Comparison of ENCODE assay signal across 28 cellular contexts in the genomic region with DNA sequence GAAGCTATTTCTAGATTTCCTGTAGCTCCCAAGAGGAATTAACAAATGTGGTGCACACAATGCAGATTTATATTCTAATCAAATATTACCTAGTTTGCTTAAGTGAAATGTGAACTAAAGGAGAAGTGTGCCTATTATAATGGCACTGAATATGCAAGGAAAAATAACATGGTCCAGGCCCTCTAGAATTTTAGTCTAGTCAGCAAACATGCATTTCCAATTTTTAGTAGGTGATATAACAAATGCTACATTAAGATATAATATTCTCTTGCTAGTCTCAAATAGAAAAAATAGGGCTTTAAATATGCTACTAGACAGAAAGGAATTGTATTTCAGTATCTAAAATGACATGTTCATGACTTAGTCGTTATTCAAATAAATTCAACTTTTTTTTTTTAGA.
"Had no signal": no experiment of that assay in that cellular context is flagged by ENCODE, and none has a peak within 500 bp of the region (broad histone marks: within the 10 kb centered on the region; RNA-seq: fewer than 3 reads in every experiment).

No MANE protein-coding gene starts in this region.

- H3K9ac ChIP-seq: neural progenitor cell, parathyroid adenoma had no signal

- H3K4me3 ChIP-seq: neural progenitor cell, ovary, psoas muscle, skin epidermis, smooth muscle cell, spleen, suprapubic skin, testis, tibial artery, transverse colon, upper lobe of right lung, uterus had no signal

- H2AFZ ChIP-seq: neural progenitor cell, parathyroid adenoma had no signal

- H3K4me1 ChIP-seq: neural progenitor cell, parathyroid adenoma, psoas muscle, spleen, suprapubic skin, testis, tibial artery, transverse colon, upper lobe of right lung, uterus had no signal

- H3K4me2 ChIP-seq: neural progenitor cell, smooth muscle cell had no signal

- H3K79me2 ChIP-seq: parathyroid adenoma had no signal

- H3K36me3 ChIP-seq: neural progenitor cell, ovary, spleen, suprapubic skin, tibial artery, transverse colon, upper lobe of right lung, uterus had no signal

- H3K27ac ChIP-seq: neural progenitor cell, ovary, parathyroid adenoma, psoas muscle, skin epidermis, spleen, suprapubic skin, testis, tibial artery, transverse colon, upper lobe of right lung, uterus had no signal

- ATAC-seq: natural killer cell; psoas muscle; right cardiac atrium; sciatic nerve; stimulated activated memory B cell treated with anti-CD40 and anti-IgM and Interleukin-4, amounts not matched to agents 10 μg/mL and 1 μg/mL and 100 μg/mL, for 72 hours; stimulated activated naive CD8-positive, alpha-beta T cell treated with anti-CD3 and anti-CD28 coated beads, Interleukin-15, amount 100 ng/mL, for 72 hours; stimulated activated naive CD8-positive, alpha-beta T cell treated with anti-CD3 and anti-CD28 coated beads, Interleukin-15, Interleukin-2, amounts not matched to agents 100 U/mL and 50 U/mL, for 24 hours; upper lobe of right lung had no signal

- DNase-seq: natural killer cell; occipital lobe; ovary; posterior cingulate gyrus; psoas muscle; right cardiac atrium; spleen; stimulated activated CD4-positive, alpha-beta T cell treated with anti-CD3 and anti-CD28 coated beads, Interleukin-12 subunit alpha, Interleukin-12 subunit beta, amount 100 ng/mL, for 4 hours; stimulated activated CD4-positive, alpha-beta T cell treated with anti-CD3 and anti-CD28 coated beads, Interleukin-1b, Interleukin-23, amount 100 ng/mL, for 48 hours; stimulated activated CD4-positive, alpha-beta T cell treated with anti-CD3 and anti-CD28 coated beads, Interleukin-4, amount 100 ng/mL, for 1 hour; stimulated activated CD4-positive, alpha-beta T cell treated with anti-CD3 and anti-CD28 coated beads, Interleukin-4, amount 100 ng/mL, for 4 hours; stimulated activated CD8-positive, alpha-beta memory T cell treated with anti-CD3 and anti-CD28 coated beads, Interleukin-4, amount 100 ng/mL, for 48 hours; stimulated activated naive CD4-positive, alpha-beta T cell; stimulated activated naive CD8-positive, alpha-beta T cell treated with anti-CD3 and anti-CD28 coated beads, Interleukin-15, amount 100 ng/mL, for 72 hours; stimulated activated naive CD8-positive, alpha-beta T cell treated with anti-CD3 and anti-CD28 coated beads, Interleukin-15, Interleukin-2, amounts not matched to agents 100 U/mL and 50 U/mL, for 24 hours; substantia nigra; testis; tibial artery; transverse colon; upper lobe of right lung; uterus had no signal

- H3K27me3 ChIP-seq: neural progenitor cell, ovary, spleen, suprapubic skin, testis, tibial artery, transverse colon, upper lobe of right lung, uterus had no signal

- H3K9me3 ChIP-seq: ovary, psoas muscle, spleen, suprapubic skin, testis, tibial artery, transverse colon, upper lobe of right lung, uterus had no signal
